10 cellular contexts compared by ENCODE assay signal in genomic region chr11:105181100-105181499, GRCh38. TPM values are rescaled to one million over a fixed set of nuclear protein-coding genes. Genes with fewer than 3 reads are reported as not detected.
DNase-seq lines count a peak whose midpoint lies in the region; ATAC-seq, FAIRE-seq and TF ChIP-seq lines count a peak whose summit lies in the region.
"Had no signal": no experiment of that assay in that cellular context is flagged by ENCODE, and none has a peak within 500 bp of the region (broad histone marks: within the 10 kb centered on the region; RNA-seq: fewer than 3 reads in every experiment).

No MANE protein-coding gene starts in this region.

- no peaks in the 10 kb centered on the region for H3K36me3 ChIP-seq in spleen

- DNase-seq in LHCN-M2 (ENCODE audit: low read depth) = peak; percentile 71
- peak; percentile 42 to 63 for DNase-seq in foreskin fibroblast
- DNase-seq in spleen = no peak
- no peak for DNase-seq in epidermal melanocyte (ENCODE audit: insufficient read length, low spot score)
- DNase-seq in erythroblast (lab: John Stamatoyannopoulos, UW) = no peak
- DNase-seq in HTR-8/SVneo (ENCODE audit: insufficient read length, low spot score) = no peak
- DNase-seq: activated CD4-positive, alpha-beta T cell treated with anti-CD3 and anti-CD28 coated beads for 4 hours; aorta; NCI-H524 had no signal

- peaks cover 0 to 15% (median 2%) of the 10 kb centered on the region in 6 donors for H3K4me1 ChIP-seq in spleen

- H3K27me3 ChIP-seq in spleen (replicated peaks in 1 of 7) = no peaks in the 10 kb centered on the region

- TF ChIP-seq POLR2A in spleen (IDR thresholded peaks at IDR 0.05) (no peak), erythroblast (IDR thresholded peaks at IDR 0.05; ENCODE audit: low read length) (no peak)

- no peak overlapping the region for H3K4me3 ChIP-seq in foreskin fibroblast (ENCODE audit: low read depth in 1 of 2, low read length in 2 of 2)
- no peak overlapping the region for H3K4me3 ChIP-seq in spleen

- TF ChIP-seq CTCF in foreskin fibroblast (IDR thresholded peaks at IDR 0.05; ENCODE audit: low read depth, low read length) (no peak), spleen (IDR thresholded peaks at IDR 0.05 in 8 of 11, conservative IDR thresholded peaks at IDR 0.05 in 3 of 11) (no peak)

- FAIRE-seq in HTR-8/SVneo (lab: Jason Lieb, UNC) = no peak

- WGBS in spleen, 5 donors = 4 to 15% (median 7%) methylated on average over 2 of the region's 2 CpGs

- intact Hi-C loops in spleen (cut with DNase I; ENCODE audit: low total_unique reads) = no loop called here

- no peaks in the 10 kb centered on the region for H3K9me3 ChIP-seq in spleen

- ATAC-seq in SK-N-SH treated with all-trans-retinoic acid at 6 μM for 48 hours = peak; percentile 67

- peak overlapping the region in 7 of 8 donors; percentile 47 to 86 (median 77) for H3K27ac ChIP-seq in spleen

TF ChIP-seq in SK-N-SH treated with all-trans-retinoic acid at 6 μM for 48 hours, 23 proteins besides CTCF, POLR2A, EP300 and RAD21:
- no peak for TF ChIP-seq ZNF70 (CRISPR knock-in tag; IDR thresholded peaks at IDR 0.05)
- TF ChIP-seq, protein P1, sequence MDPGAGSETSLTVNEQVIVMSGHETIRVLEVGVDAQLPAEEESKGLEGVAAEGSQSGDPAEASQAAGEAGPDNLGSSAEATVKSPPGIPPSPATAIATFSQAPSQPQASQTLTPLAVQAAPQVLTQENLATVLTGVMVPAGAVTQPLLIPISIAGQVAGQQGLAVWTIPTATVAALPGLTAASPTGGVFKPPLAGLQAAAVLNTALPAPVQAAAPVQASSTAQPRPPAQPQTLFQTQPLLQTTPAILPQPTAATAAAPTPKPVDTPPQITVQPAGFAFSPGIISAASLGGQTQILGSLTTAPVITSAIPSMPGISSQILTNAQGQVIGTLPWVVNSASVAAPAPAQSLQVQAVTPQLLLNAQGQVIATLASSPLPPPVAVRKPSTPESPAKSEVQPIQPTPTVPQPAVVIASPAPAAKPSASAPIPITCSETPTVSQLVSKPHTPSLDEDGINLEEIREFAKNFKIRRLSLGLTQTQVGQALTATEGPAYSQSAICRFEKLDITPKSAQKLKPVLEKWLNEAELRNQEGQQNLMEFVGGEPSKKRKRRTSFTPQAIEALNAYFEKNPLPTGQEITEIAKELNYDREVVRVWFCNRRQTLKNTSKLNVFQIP (CRISPR knock-in tag; IDR thresholded peaks at IDR 0.05; ENCODE audit: borderline replicate concordance, low read depth) = no peak
- TF ChIP-seq ARNTL (CRISPR knock-in tag; IDR thresholded peaks at IDR 0.05; ENCODE audit: borderline replicate concordance, low read depth) = no peak
- TF ChIP-seq, protein P2, sequence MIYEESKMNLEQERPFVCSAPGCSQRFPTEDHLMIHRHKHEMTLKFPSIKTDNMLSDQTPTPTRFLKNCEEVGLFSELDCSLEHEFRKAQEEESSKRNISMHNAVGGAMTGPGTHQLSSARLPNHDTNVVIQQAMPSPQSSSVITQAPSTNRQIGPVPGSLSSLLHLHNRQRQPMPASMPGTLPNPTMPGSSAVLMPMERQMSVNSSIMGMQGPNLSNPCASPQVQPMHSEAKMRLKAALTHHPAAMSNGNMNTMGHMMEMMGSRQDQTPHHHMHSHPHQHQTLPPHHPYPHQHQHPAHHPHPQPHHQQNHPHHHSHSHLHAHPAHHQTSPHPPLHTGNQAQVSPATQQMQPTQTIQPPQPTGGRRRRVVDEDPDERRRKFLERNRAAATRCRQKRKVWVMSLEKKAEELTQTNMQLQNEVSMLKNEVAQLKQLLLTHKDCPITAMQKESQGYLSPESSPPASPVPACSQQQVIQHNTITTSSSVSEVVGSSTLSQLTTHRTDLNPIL (CRISPR knock-in tag; IDR thresholded peaks at IDR 0.05; ENCODE audit: low read depth) = no peak
- TF ChIP-seq SNAI2 (CRISPR knock-in tag; IDR thresholded peaks at IDR 0.05) = no peak
- peak; percentile 84 for TF ChIP-seq ISL1 (CRISPR knock-in tag; IDR thresholded peaks at IDR 0.05)
- TF ChIP-seq PPARA (CRISPR knock-in tag; IDR thresholded peaks at IDR 0.05; ENCODE audit: borderline replicate concordance) = no peak
- TF ChIP-seq ZNF8 (CRISPR knock-in tag; IDR thresholded peaks at IDR 0.05) = no peak
- no peak for TF ChIP-seq ZNF565 (CRISPR knock-in tag; conservative IDR thresholded peaks at IDR 0.05; ENCODE audit: low read depth)
- no peak for TF ChIP-seq GLIS3 (CRISPR knock-in tag; IDR thresholded peaks at IDR 0.05)
- no peak for TF ChIP-seq OSR1 (CRISPR knock-in tag; IDR thresholded peaks at IDR 0.05)
- TF ChIP-seq, protein P3, sequence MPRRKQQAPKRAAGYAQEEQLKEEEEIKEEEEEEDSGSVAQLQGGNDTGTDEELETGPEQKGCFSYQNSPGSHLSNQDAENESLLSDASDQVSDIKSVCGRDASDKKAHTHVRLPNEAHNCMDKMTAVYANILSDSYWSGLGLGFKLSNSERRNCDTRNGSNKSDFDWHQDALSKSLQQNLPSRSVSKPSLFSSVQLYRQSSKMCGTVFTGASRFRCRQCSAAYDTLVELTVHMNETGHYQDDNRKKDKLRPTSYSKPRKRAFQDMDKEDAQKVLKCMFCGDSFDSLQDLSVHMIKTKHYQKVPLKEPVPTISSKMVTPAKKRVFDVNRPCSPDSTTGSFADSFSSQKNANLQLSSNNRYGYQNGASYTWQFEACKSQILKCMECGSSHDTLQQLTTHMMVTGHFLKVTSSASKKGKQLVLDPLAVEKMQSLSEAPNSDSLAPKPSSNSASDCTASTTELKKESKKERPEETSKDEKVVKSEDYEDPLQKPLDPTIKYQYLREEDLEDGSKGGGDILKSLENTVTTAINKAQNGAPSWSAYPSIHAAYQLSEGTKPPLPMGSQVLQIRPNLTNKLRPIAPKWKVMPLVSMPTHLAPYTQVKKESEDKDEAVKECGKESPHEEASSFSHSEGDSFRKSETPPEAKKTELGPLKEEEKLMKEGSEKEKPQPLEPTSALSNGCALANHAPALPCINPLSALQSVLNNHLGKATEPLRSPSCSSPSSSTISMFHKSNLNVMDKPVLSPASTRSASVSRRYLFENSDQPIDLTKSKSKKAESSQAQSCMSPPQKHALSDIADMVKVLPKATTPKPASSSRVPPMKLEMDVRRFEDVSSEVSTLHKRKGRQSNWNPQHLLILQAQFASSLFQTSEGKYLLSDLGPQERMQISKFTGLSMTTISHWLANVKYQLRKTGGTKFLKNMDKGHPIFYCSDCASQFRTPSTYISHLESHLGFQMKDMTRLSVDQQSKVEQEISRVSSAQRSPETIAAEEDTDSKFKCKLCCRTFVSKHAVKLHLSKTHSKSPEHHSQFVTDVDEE (CRISPR knock-in tag; IDR thresholded peaks at IDR 0.05) = no peak
- TF ChIP-seq CSDC2 (CRISPR knock-in tag; IDR thresholded peaks at IDR 0.05) = no peak
- no peak for TF ChIP-seq ZFP30 (CRISPR knock-in tag; IDR thresholded peaks at IDR 0.05)
- no peak for TF ChIP-seq TCF4 (CRISPR knock-in tag; IDR thresholded peaks at IDR 0.05; ENCODE audit: borderline replicate concordance)
- no peak for TF ChIP-seq ESRRG (CRISPR knock-in tag; IDR thresholded peaks at IDR 0.05)
- peak; percentile 82; the same call in 1 of the 2 replicates for TF ChIP-seq ZC3H10 (CRISPR knock-in tag; IDR thresholded peaks at IDR 0.05)
- TF ChIP-seq RARB (CRISPR knock-in tag; IDR thresholded peaks at IDR 0.05) = no peak
- 0 out of 2 replicates have a peak, but pooled peaks have one; percentile 8 for TF ChIP-seq TOX (CRISPR knock-in tag; IDR thresholded peaks at IDR 0.05; ENCODE audit: borderline replicate concordance)
- TF ChIP-seq BACH2 (CRISPR knock-in tag; IDR thresholded peaks at IDR 0.05; ENCODE audit: borderline replicate concordance) = no peak
- no peak for TF ChIP-seq ZFP3 (CRISPR knock-in tag; IDR thresholded peaks at IDR 0.05)
- TF ChIP-seq, protein P4, sequence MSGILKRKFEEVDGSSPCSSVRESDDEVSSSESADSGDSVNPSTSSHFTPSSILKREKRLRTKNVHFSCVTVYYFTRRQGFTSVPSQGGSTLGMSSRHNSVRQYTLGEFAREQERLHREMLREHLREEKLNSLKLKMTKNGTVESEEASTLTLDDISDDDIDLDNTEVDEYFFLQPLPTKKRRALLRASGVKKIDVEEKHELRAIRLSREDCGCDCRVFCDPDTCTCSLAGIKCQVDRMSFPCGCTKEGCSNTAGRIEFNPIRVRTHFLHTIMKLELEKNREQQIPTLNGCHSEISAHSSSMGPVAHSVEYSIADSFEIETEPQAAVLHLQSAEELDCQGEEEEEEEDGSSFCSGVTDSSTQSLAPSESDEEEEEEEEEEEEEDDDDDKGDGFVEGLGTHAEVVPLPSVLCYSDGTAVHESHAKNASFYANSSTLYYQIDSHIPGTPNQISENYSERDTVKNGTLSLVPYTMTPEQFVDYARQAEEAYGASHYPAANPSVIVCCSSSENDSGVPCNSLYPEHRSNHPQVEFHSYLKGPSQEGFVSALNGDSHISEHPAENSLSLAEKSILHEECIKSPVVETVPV (CRISPR knock-in tag; IDR thresholded peaks at IDR 0.05) = no peak
- TF ChIP-seq, protein P5, sequence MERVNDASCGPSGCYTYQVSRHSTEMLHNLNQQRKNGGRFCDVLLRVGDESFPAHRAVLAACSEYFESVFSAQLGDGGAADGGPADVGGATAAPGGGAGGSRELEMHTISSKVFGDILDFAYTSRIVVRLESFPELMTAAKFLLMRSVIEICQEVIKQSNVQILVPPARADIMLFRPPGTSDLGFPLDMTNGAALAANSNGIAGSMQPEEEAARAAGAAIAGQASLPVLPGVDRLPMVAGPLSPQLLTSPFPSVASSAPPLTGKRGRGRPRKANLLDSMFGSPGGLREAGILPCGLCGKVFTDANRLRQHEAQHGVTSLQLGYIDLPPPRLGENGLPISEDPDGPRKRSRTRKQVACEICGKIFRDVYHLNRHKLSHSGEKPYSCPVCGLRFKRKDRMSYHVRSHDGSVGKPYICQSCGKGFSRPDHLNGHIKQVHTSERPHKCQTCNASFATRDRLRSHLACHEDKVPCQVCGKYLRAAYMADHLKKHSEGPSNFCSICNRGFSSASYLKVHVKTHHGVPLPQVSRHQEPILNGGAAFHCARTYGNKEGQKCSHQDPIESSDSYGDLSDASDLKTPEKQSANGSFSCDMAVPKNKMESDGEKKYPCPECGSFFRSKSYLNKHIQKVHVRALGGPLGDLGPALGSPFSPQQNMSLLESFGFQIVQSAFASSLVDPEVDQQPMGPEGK (CRISPR knock-in tag; IDR thresholded peaks at IDR 0.05; ENCODE audit: borderline replicate concordance) = no peak

RNA-seq across cellular contexts. Expression of gene CARD18, which starts 41.5 kb away (rescaled TPM):
- total RNA-seq in LHCN-M2 (2014; rRNA removed) (not detected in 2 replicates), spleen (not detected)
- polyA plus RNA-seq in LHCN-M2 (2012) = not detected
- not detected for polyA plus RNA-seq in spleen
- total RNA-seq: aorta had no signal
- polyA plus RNA-seq: aorta had no signal

Comparison
In these comparisons a context has a peak if more than half of its experiments do, and no peak if none do; other contexts are left out.
1. DNase-seq: peak in LHCN-M2 (single experiment) and foreskin fibroblast (2 of 2); none in spleen (single experiment), epidermal melanocyte (single experiment), erythroblast (0 of 2) and HTR-8/SVneo (single experiment).